In the genomic region with DNA sequence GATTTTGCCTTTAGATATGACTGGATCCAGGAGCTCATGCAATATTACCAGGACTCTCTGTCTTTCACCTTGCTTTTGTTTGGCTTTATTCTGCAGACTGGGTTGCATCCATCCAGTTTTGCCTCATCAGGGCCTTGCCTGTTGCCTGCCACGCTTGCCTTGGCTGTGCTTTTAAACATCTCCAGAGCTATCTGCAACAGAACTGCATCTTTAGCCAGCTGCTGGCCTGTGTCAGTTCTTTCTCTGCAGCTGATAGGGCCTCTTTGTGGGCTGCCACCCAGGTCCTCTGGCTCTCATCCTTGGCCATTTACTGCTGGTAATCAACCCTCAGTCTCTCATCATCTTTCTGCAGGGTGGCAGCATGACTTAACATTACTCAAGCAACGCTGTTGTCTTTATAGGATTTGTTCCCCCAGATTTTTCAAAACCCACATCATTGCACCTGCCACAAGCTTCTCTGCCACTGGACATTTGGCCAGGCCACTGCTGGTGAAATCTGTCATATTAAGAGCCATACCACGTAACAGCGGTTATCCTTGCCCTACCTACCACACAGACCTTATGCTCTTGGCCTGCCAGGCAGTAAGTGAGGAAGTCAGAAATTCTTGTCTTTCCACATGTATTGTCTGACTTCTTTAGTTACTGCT, we compare ENCODE assay signal across 17 cellular contexts. TPM values are rescaled to one million over a fixed set of nuclear protein-coding genes. Genes with fewer than 3 reads are reported as not detected.
"Had no signal": no experiment of that assay in that cellular context is flagged by ENCODE, and none has a peak within 500 bp of the region (broad histone marks: within the 10 kb centered on the region; RNA-seq: fewer than 3 reads in every experiment).

No MANE protein-coding gene starts in this region.

- H3K27me3 ChIP-seq: hepatocyte, transverse colon had no signal

- ATAC-seq: esophagus mucosa; mucosa of descending colon; natural killer cell; stimulated activated memory B cell treated with anti-CD40 and anti-IgM and Interleukin-4, amounts not matched to agents 10 μg/mL and 1 μg/mL and 100 μg/mL, for 72 hours; stimulated activated naive CD8-positive, alpha-beta T cell treated with anti-CD3 and anti-CD28 coated beads, Interleukin-15, amount 100 ng/mL, for 72 hours had no signal

- H3K27ac ChIP-seq: hepatocyte, spleen, thoracic aorta, transverse colon had no signal

- H3K27ac Mint-ChIP-seq: natural killer cell; stimulated activated memory B cell treated with anti-CD40 and anti-IgM and Interleukin-4, amounts not matched to agents 10 μg/mL and 1 μg/mL and 100 μg/mL, for 72 hours; stimulated activated naive CD8-positive, alpha-beta T cell treated with anti-CD3 and anti-CD28 coated beads, Interleukin-15, amount 100 ng/mL, for 72 hours had no signal

- H3K9me3 ChIP-seq: mucosa of descending colon, spleen, thoracic aorta, transverse colon had no signal

- H3K4me3 ChIP-seq: hepatocyte, mucosa of descending colon, spleen, thoracic aorta, transverse colon had no signal

- DNase-seq: effector memory CD4-positive, alpha-beta T cell; foreskin fibroblast; mammary epithelial cell; mucosa of descending colon; natural killer cell; spleen; stimulated activated CD4-positive, alpha-beta T cell treated with anti-CD3 and anti-CD28 coated beads, Interleukin-15, amount 100 ng/mL, for 24 hours; stimulated activated CD4-positive, alpha-beta T cell treated with anti-CD3 and anti-CD28 coated beads, Interleukin-1b, Interleukin-23, amount 100 ng/mL, for 48 hours; stimulated activated CD4-positive, alpha-beta T cell treated with anti-CD3 and anti-CD28 coated beads, Interleukin-4, amount 100 ng/mL, for 24 hours; stimulated activated naive CD8-positive, alpha-beta T cell treated with anti-CD3 and anti-CD28 coated beads, Interleukin-15, amount 100 ng/mL, for 72 hours; substantia nigra; transverse colon had no signal

- H3K36me3 ChIP-seq: spleen, thoracic aorta, transverse colon had no signal

- H3K36me3 Mint-ChIP-seq: natural killer cell; stimulated activated memory B cell treated with anti-CD40 and anti-IgM and Interleukin-4, amounts not matched to agents 10 μg/mL and 1 μg/mL and 100 μg/mL, for 72 hours had no signal

- H3K4me1 ChIP-seq: spleen, transverse colon had no signal

- H3K4me1 Mint-ChIP-seq: natural killer cell; stimulated activated memory B cell treated with anti-CD40 and anti-IgM and Interleukin-4, amounts not matched to agents 10 μg/mL and 1 μg/mL and 100 μg/mL, for 72 hours; stimulated activated naive CD8-positive, alpha-beta T cell treated with anti-CD3 and anti-CD28 coated beads, Interleukin-15, amount 100 ng/mL, for 72 hours had no signal

- H3K4me3 Mint-ChIP-seq: natural killer cell; stimulated activated memory B cell treated with anti-CD40 and anti-IgM and Interleukin-4, amounts not matched to agents 10 μg/mL and 1 μg/mL and 100 μg/mL, for 72 hours; stimulated activated naive CD8-positive, alpha-beta T cell treated with anti-CD3 and anti-CD28 coated beads, Interleukin-15, amount 100 ng/mL, for 72 hours had no signal

- H3K9me3 Mint-ChIP-seq: stimulated activated naive CD8-positive, alpha-beta T cell treated with anti-CD3 and anti-CD28 coated beads, Interleukin-15, amount 100 ng/mL, for 72 hours had no signal

RNA-seq across cellular contexts. Expression of gene HUNK, which starts 24.4 kb away (rescaled TPM):
- total RNA-seq: natural killer cell, pulmonary artery endothelial cell had no signal
